In genomic region chr13:44308352-44308751, GRCh38 we compare ENCODE assay signal across 1 cellular context.
TF ChIP-seq lines count a peak whose summit lies in the region.

No MANE protein-coding gene starts in this region.

TF ChIP-seq in IMR-90, 13 proteins besides CTCF, POLR2A, EP300 and RAD21:
- TF ChIP-seq SMC3 (IDR thresholded peaks at IDR 0.05; ENCODE audit: low read depth, low read length), result no peak
- no peak for TF ChIP-seq RCOR1 (IDR thresholded peaks at IDR 0.05; ENCODE audit: insufficient replicate concordance, low read length)
- no peak for TF ChIP-seq MXI1 (IDR thresholded peaks at IDR 0.05; ENCODE audit: borderline replicate concordance, low read depth, low read length)
- TF ChIP-seq MAZ (IDR thresholded peaks at IDR 0.05; ENCODE audit: borderline replicate concordance, low read depth, low read length), result no peak
- no peak for TF ChIP-seq FOS (IDR thresholded peaks at IDR 0.05; ENCODE audit: low read depth, low read length)
- no peak for TF ChIP-seq CEBPB (IDR thresholded peaks at IDR 0.05; ENCODE audit: low read depth, low read length)
- TF ChIP-seq NFE2L2 (IDR thresholded peaks at IDR 0.05; ENCODE audit: low read depth, low read length), result no peak
- TF ChIP-seq MAFK (IDR thresholded peaks at IDR 0.05; ENCODE audit: low read depth, low read length), result no peak
- no peak for TF ChIP-seq BHLHE40 (IDR thresholded peaks at IDR 0.05; ENCODE audit: low read depth, low read length)
- no peak for TF ChIP-seq USF2 (IDR thresholded peaks at IDR 0.05; ENCODE audit: low read depth, low read length)
- no peak for TF ChIP-seq RFX5 (IDR thresholded peaks at IDR 0.05; ENCODE audit: low read depth, low read length)
- TF ChIP-seq ELK1 (IDR thresholded peaks at IDR 0.05; ENCODE audit: borderline replicate concordance, low read depth, low read length), result no peak
- no peak for TF ChIP-seq CHD1 (IDR thresholded peaks at IDR 0.05; ENCODE audit: low read depth, low read length)
